Comparison of ENCODE assay signal across 9 cellular contexts in the genomic region with DNA sequence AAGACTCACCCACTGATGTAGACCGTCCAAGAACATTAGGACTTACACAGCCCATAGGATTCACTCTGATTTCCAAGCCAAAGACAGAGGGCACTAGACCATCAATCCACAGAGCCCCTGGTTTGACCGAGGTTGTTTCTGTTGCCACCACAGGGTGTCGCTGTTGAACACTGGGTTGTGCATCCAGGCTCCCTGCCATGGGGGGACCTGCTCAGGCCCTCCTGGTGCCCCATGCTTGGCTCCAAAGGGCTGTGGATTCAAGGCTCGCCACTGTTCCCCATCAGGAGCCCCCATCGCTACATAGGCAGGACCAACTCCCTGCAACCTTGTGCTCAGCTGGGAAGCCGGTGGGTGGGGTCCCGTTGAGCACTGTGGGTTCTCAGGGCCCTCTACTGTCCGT.
A peak's percentile ranks its signal among the peaks of the same experiment; 100 is the strongest.
DNase-seq lines count a peak whose midpoint lies in the region; ATAC-seq and TF ChIP-seq lines count a peak whose summit lies in the region.
"Had no signal": no experiment of that assay in that cellular context is flagged by ENCODE, and none has a peak within 500 bp of the region (broad histone marks: within the 10 kb centered on the region; RNA-seq: fewer than 3 reads in every experiment).

No MANE protein-coding gene starts in this region.

- H3K4me1 Mint-ChIP-seq in glutamatergic neuron (ENCODE audit: low read depth, unreplicated experiment) = no peaks in the 10 kb centered on the region

- ATAC-seq in RWPE2 (ENCODE audit: low read depth) (no peak), GM19397 (IDR thresholded peaks at IDR 0.05; ENCODE audit: unreplicated experiment) (no peak)

- H3K9me3 Mint-ChIP-seq in glutamatergic neuron (ENCODE audit: unreplicated experiment) = peaks cover 3% of the 10 kb centered on the region

- H3K27ac ChIP-seq in 22Rv1 (no peak overlapping the region), RWPE2 (ENCODE audit: poor library complexity, severe bottlenecking) (peak overlapping the region; percentile 74)

- no peaks in the 10 kb centered on the region for H3K36me3 ChIP-seq in RWPE2 (ENCODE audit: low read depth)

- no peak overlapping the region for H3K27ac Mint-ChIP-seq in glutamatergic neuron (ENCODE audit: unreplicated experiment)

- H3K4me1 ChIP-seq in RWPE2 (ENCODE audit: insufficient read depth, poor library complexity, severe bottlenecking) = peaks cover 28% of the 10 kb centered on the region

- no peaks in the 10 kb centered on the region for H3K36me3 Mint-ChIP-seq in glutamatergic neuron (ENCODE audit: unreplicated experiment)

- H3K27me3 ChIP-seq in RWPE2 (ENCODE audit: insufficient read depth, poor library complexity, severe bottlenecking) = no peaks in the 10 kb centered on the region

- no peak overlapping the region for H3K4me3 Mint-ChIP-seq in glutamatergic neuron (ENCODE audit: unreplicated experiment)

- TF ChIP-seq CTCF in 22Rv1 (IDR thresholded peaks at IDR 0.05) (peak; percentile 53), RWPE2 (IDR thresholded peaks at IDR 0.05; ENCODE audit: poor library complexity, severe bottlenecking) (peak; percentile 39), glutamatergic neuron (IDR thresholded peaks at IDR 0.05; ENCODE audit: partially characterized antibody, unreplicated experiment) (peak; percentile 71)

- H3K27me3 Mint-ChIP-seq in glutamatergic neuron (ENCODE audit: unreplicated experiment) = peaks cover 5% of the 10 kb centered on the region

- H3K9me3 ChIP-seq in RWPE2 (ENCODE audit: severe bottlenecking) = no peaks in the 10 kb centered on the region

- no peak overlapping the region for H3K4me3 ChIP-seq in RWPE2 (ENCODE audit: severe bottlenecking)

- DNase-seq in GDM1 (lab: John Stamatoyannopoulos, UW) (peak; percentile 29), RWPE2 (ENCODE audit: low spot score) (peak; percentile 47), glutamatergic neuron (peak; percentile 60), NCI-H2227 (lab: John Stamatoyannopoulos, UW; ENCODE audit: unreplicated experiment) (no peak), retina (no peak), activated gamma-delta T cell (lab: John Stamatoyannopoulos, UW) (no peak)
- DNase-seq: activated effector memory CD4-positive, alpha-beta T cell treated with Interleukin-2 at 50 U/mL for 16 hours had no signal

Comparison
In these comparisons a context has a peak if more than half of its experiments do, and no peak if none do; other contexts are left out.
1. DNase-seq: peak in GDM1 (single experiment), RWPE2 (single experiment) and glutamatergic neuron (single experiment); none in NCI-H2227 (single experiment), retina (single experiment) and activated gamma-delta T cell (single experiment).
2. Peak in every context shown above with its lines, with median percentiles within 50 percentile points of each other: CTCF ChIP-seq.